23 cellular contexts compared by ENCODE assay signal in genomic region chr9:22060831-22061383, GRCh38. TPM values are rescaled to one million over a fixed set of nuclear protein-coding genes. Genes with fewer than 3 reads are reported as not detected.
DNase-seq lines count a peak whose midpoint lies in the region; ATAC-seq and TF ChIP-seq lines count a peak whose summit lies in the region.
"Had no signal": no experiment of that assay in that cellular context is flagged by ENCODE, and none has a peak within 500 bp of the region (broad histone marks: within the 10 kb centered on the region; RNA-seq: fewer than 3 reads in every experiment).

No MANE protein-coding gene starts in this region.

- H3K9ac ChIP-seq in adipocyte (ENCODE audit: low read length) (no peak overlapping the region), trophoblast cell (ENCODE audit: low read length) (no peak overlapping the region)

- no peaks in the 10 kb centered on the region for H3K27me3 ChIP-seq in adipocyte (replicated peaks; ENCODE audit: control insufficient read depth, insufficient read depth, low read length)
- no peaks in the 10 kb centered on the region for H3K27me3 ChIP-seq in trophoblast cell (ENCODE audit: insufficient read depth, low read length)
- H3K27me3 ChIP-seq: SJCRH30 had no signal

- peak overlapping the region; percentile 28 for H4K8ac ChIP-seq in trophoblast cell (ENCODE audit: low read depth, low read length)

- no peak overlapping the region for H2BK120ac ChIP-seq in trophoblast cell (ENCODE audit: insufficient read depth, low read length, poor library complexity)

- no peak overlapping the region for H2BK12ac ChIP-seq in trophoblast cell (ENCODE audit: low read length)

- no peak overlapping the region for H4K91ac ChIP-seq in trophoblast cell (ENCODE audit: low read depth, low read length)

- H4K12ac ChIP-seq in trophoblast cell (ENCODE audit: low read depth, low read length): no peak overlapping the region

- H3K4me1 ChIP-seq in adipocyte (ENCODE audit: control insufficient read depth, insufficient read depth, low read length) (peaks cover 8% of the 10 kb centered on the region), trophoblast cell (ENCODE audit: control insufficient read depth in 1 of 2, insufficient read depth in 2 of 2, low read length in 2 of 2) (no peaks in the 10 kb centered on the region)
- H3K4me1 ChIP-seq: SJCRH30 had no signal

- H3K79me2 ChIP-seq in trophoblast cell (ENCODE audit: control insufficient read depth, insufficient read depth, low read length, poor library complexity): no peaks in the 10 kb centered on the region

- no peak overlapping the region for H2BK5ac ChIP-seq in trophoblast cell (ENCODE audit: low read depth, low read length, poor library complexity)

- no peak for ATAC-seq in activated CD8-positive, alpha-beta memory T cell treated with anti-CD3 and anti-CD28 coated beads, Interleukin-2, amount 10 ng/mL, durations not matched to agents 7 days and 5 days
- ATAC-seq in GM21825 (IDR thresholded peaks at IDR 0.05; ENCODE audit: unreplicated experiment): no peak
- ATAC-seq: PC-3 had no signal

- H3K4me3 Mint-ChIP-seq in activated CD8-positive, alpha-beta memory T cell treated with anti-CD3 and anti-CD28 coated beads, Interleukin-2, amount 10 ng/mL, durations not matched to agents 7 days and 5 days: no peak overlapping the region

- no peak overlapping the region for H3K27ac Mint-ChIP-seq in activated CD8-positive, alpha-beta memory T cell treated with anti-CD3 and anti-CD28 coated beads, Interleukin-2, amount 10 ng/mL, durations not matched to agents 7 days and 5 days

- CTCF ChIA-PET in activated CD8-positive, alpha-beta memory T cell treated with anti-CD3 and anti-CD28 coated beads, Interleukin-2, amount 10 ng/mL, durations not matched to agents 7 days and 5 days (lab: Charles Lee): interaction anchor here (1.4 to 1.9 kb wide), 2 partner anchors 8 to 10 kb away, joined by 3 to 4 read pairs; no protein-coding TSS in a partner anchor

- no peak overlapping the region for H2AK5ac ChIP-seq in trophoblast cell (ENCODE audit: low read length)

- no peak overlapping the region for H3K18ac ChIP-seq in trophoblast cell (ENCODE audit: low read length)

- H3K27me3 Mint-ChIP-seq in activated CD8-positive, alpha-beta memory T cell treated with anti-CD3 and anti-CD28 coated beads, Interleukin-2, amount 10 ng/mL, durations not matched to agents 7 days and 5 days: peaks cover 15% of the 10 kb centered on the region

- TF ChIP-seq CTCF in fibroblast of the aortic adventitia (IDR thresholded peaks at IDR 0.05; ENCODE audit: insufficient read depth, low read length): no peak

- H3K4me1 Mint-ChIP-seq in activated CD8-positive, alpha-beta memory T cell treated with anti-CD3 and anti-CD28 coated beads, Interleukin-2, amount 10 ng/mL, durations not matched to agents 7 days and 5 days: peaks cover 33% of the 10 kb centered on the region

- H3K4me2 ChIP-seq in trophoblast cell (ENCODE audit: low read length): no peak overlapping the region

- peaks cover 33% of the 10 kb centered on the region for H3K36me3 Mint-ChIP-seq in activated CD8-positive, alpha-beta memory T cell treated with anti-CD3 and anti-CD28 coated beads, Interleukin-2, amount 10 ng/mL, durations not matched to agents 7 days and 5 days

- no peak overlapping the region for H3K27ac ChIP-seq in trophoblast cell (ENCODE audit: low read depth, low read length)
- H3K27ac ChIP-seq: C4-2B, HL-60, RWPE1, SJCRH30 had no signal

- no peak overlapping the region for H3K14ac ChIP-seq in trophoblast cell (ENCODE audit: low read length)

- no peak overlapping the region for H2AFZ ChIP-seq in trophoblast cell (ENCODE audit: insufficient read depth, low read length, poor library complexity)

- H3K23ac ChIP-seq in trophoblast cell (ENCODE audit: low read length): no peak overlapping the region

- H3K79me1 ChIP-seq in trophoblast cell (ENCODE audit: low read length): no peaks in the 10 kb centered on the region

- H3K4me3 ChIP-seq in adipocyte (ENCODE audit: low read length): no peak overlapping the region
- no peak overlapping the region for H3K4me3 ChIP-seq in fibroblast of the aortic adventitia (ENCODE audit: low read depth, low read length)
- H3K4me3 ChIP-seq in trophoblast cell (ENCODE audit: low read depth, low read length): no peak overlapping the region
- H3K4me3 ChIP-seq: HAP-1, SJCRH30 had no signal

- DNase-seq in EH (ENCODE audit: low read depth) (peak; percentile 19), adipocyte (ENCODE audit: low read depth) (peak; percentile 19), fibroblast of the aortic adventitia (ENCODE audit: low read depth) (peak; percentile 97), trophoblast cell (no peak), kidney glomerular epithelial cell (lab: John Stamatoyannopoulos, UW) (no peak), NCI-H2171 treated with DMSO at 0.1 percent for 48 hours (lab: John Stamatoyannopoulos, UW) (no peak)
- DNase-seq in activated CD8-positive, alpha-beta memory T cell treated with anti-CD3 and anti-CD28 coated beads, Interleukin-2, amount 10 ng/mL, durations not matched to agents 7 days and 5 days: no peak
- DNase-seq: AML-193, IMR-90, MM.1S, NCI-H1092, NCI-H146, NCI-H2081 treated with DMSO at 0.1 percent for 48 hours, NCI-H2227 treated with DMSO at 0.1 percent for 48 hours, NCI-H524, PC-3, SJCRH30 had no signal

- H3K9me3 Mint-ChIP-seq in activated CD8-positive, alpha-beta memory T cell treated with anti-CD3 and anti-CD28 coated beads, Interleukin-2, amount 10 ng/mL, durations not matched to agents 7 days and 5 days (ENCODE audit: low read depth): peaks cover 2% of the 10 kb centered on the region

- WGBS in trophoblast cell (ENCODE audit: extremely low coverage, insufficient coverage, insufficient read length): no CpG with 5 or more reads among the region's 4 CpGs

- no peaks in the 10 kb centered on the region for H3K9me3 ChIP-seq in adipocyte (ENCODE audit: control insufficient read depth, low read length)
- no peaks in the 10 kb centered on the region for H3K9me3 ChIP-seq in trophoblast cell (ENCODE audit: insufficient read depth, low read depth, low read length)
- H3K9me3 ChIP-seq: HAP-1, SJCRH30 had no signal

- H3K36me3 ChIP-seq in adipocyte (ENCODE audit: control insufficient read depth, insufficient read depth, low read length, severe bottlenecking): no peaks in the 10 kb centered on the region
- H3K36me3 ChIP-seq in trophoblast cell (ENCODE audit: control insufficient read depth in 1 of 2, insufficient read depth in 2 of 2, low read length in 2 of 2): no peaks in the 10 kb centered on the region

- no peak overlapping the region for H3K4ac ChIP-seq in trophoblast cell (ENCODE audit: low read depth, low read length)

RNA-seq across cellular contexts. Expression of gene CDKN2B, which starts 51.8 kb away (rescaled TPM):
- total RNA-seq in fibroblast of the aortic adventitia (ENCODE audit: low replicate concordance): 16.0 and 35.8 TPM in 2 replicates
- polyA plus RNA-seq in trophoblast cell (2013): 43.3 and 45.4 TPM in 2 replicates
- total RNA-seq in activated CD8-positive, alpha-beta memory T cell treated with anti-CD3 and anti-CD28 coated beads, Interleukin-2, amount 10 ng/mL, durations not matched to agents 7 days and 5 days: 1 to 10 TPM in 1 of 2 experiments, under 1 TPM in 1; 0.93 to 5.9 TPM
- total RNA-seq: A673 had no signal

Comparison
In these comparisons a context has a peak if more than half of its experiments do, and no peak if none do; other contexts are left out.
1. DNase-seq: peak in EH (single experiment), adipocyte (single experiment) and fibroblast of the aortic adventitia (single experiment); none in trophoblast cell (0 of 2), kidney glomerular epithelial cell (single experiment), activated CD8-positive, alpha-beta memory T cell treated with anti-CD3 and anti-CD28 coated beads, Interleukin-2, amount 10 ng/mL, durations not matched to agents 7 days and 5 days (single experiment) and NCI-H2171 treated with DMSO at 0.1 percent for 48 hours (single experiment).